Comparison of ENCODE assay signal across 22 cellular contexts in genomic region chr4:95417531-95417930, GRCh38.
"Had no signal": no experiment of that assay in that cellular context is flagged by ENCODE, and none has a peak within 500 bp of the region (broad histone marks: within the 10 kb centered on the region; RNA-seq: fewer than 3 reads in every experiment).

No MANE protein-coding gene starts in this region.

- H3K36me3 ChIP-seq: esophagus muscularis mucosa, gastroesophageal sphincter, prostate gland, right lobe of liver, thoracic aorta, transverse colon had no signal

- H3K4me1 Mint-ChIP-seq: stimulated activated naive B cell treated with anti-CD40 and anti-IgM and Interleukin-4, amounts not matched to agents 10 μg/mL and 1 μg/mL and 100 μg/mL, for 72 hours; stimulated activated naive CD8-positive, alpha-beta T cell treated with anti-CD3 and anti-CD28 coated beads, Interleukin-15, amount 100 ng/mL, for 72 hours had no signal

- H3K4me3 Mint-ChIP-seq: naive thymus-derived CD4-positive, alpha-beta T cell; nephron progenitor cell; stimulated activated naive B cell treated with anti-CD40 and anti-IgM and Interleukin-4, amounts not matched to agents 10 μg/mL and 1 μg/mL and 100 μg/mL, for 72 hours; stimulated activated naive CD8-positive, alpha-beta T cell treated with anti-CD3 and anti-CD28 coated beads, Interleukin-15, amount 100 ng/mL, for 72 hours had no signal

- H3K9ac ChIP-seq: parathyroid adenoma had no signal

- H3K9me3 Mint-ChIP-seq: nephron progenitor cell; stimulated activated naive B cell treated with anti-CD40 and anti-IgM and Interleukin-4, amounts not matched to agents 10 μg/mL and 1 μg/mL and 100 μg/mL, for 72 hours; stimulated activated naive CD8-positive, alpha-beta T cell treated with anti-CD3 and anti-CD28 coated beads, Interleukin-15, amount 100 ng/mL, for 72 hours had no signal

- H3K4me1 ChIP-seq: esophagus muscularis mucosa, gastroesophageal sphincter, parathyroid adenoma, prostate gland, right lobe of liver, transverse colon had no signal

- H3K36me3 Mint-ChIP-seq: naive thymus-derived CD4-positive, alpha-beta T cell; stimulated activated naive B cell treated with anti-CD40 and anti-IgM and Interleukin-4, amounts not matched to agents 10 μg/mL and 1 μg/mL and 100 μg/mL, for 72 hours had no signal

- H3K27me3 ChIP-seq: dorsolateral prefrontal cortex, esophagus muscularis mucosa, gastroesophageal sphincter, right lobe of liver, transverse colon had no signal

- H3K27ac Mint-ChIP-seq: naive thymus-derived CD4-positive, alpha-beta T cell; nephron progenitor cell; stimulated activated naive B cell treated with anti-CD40 and anti-IgM and Interleukin-4, amounts not matched to agents 10 μg/mL and 1 μg/mL and 100 μg/mL, for 72 hours; stimulated activated naive CD8-positive, alpha-beta T cell treated with anti-CD3 and anti-CD28 coated beads, Interleukin-15, amount 100 ng/mL, for 72 hours had no signal

- H3K4me3 ChIP-seq: dorsolateral prefrontal cortex, esophagus muscularis mucosa, gastroesophageal sphincter, lung, prostate gland, right lobe of liver, thoracic aorta, transverse colon had no signal

- H3K27me3 Mint-ChIP-seq: stimulated activated naive B cell treated with anti-CD40 and anti-IgM and Interleukin-4, amounts not matched to agents 10 μg/mL and 1 μg/mL and 100 μg/mL, for 72 hours; stimulated activated naive CD8-positive, alpha-beta T cell treated with anti-CD3 and anti-CD28 coated beads, Interleukin-15, amount 100 ng/mL, for 72 hours had no signal

- DNase-seq: cortex of kidney; dorsolateral prefrontal cortex; effector CD8-positive, alpha-beta T cell; glutamatergic neuron; left colon; left ventricle myocardium superior; naive thymus-derived CD4-positive, alpha-beta T cell; nephron progenitor cell; retina; right lobe of liver; stimulated activated CD4-positive, alpha-beta T cell treated with anti-CD3 and anti-CD28 coated beads, Interleukin-15, amount 100 ng/mL, for 24 hours; stimulated activated CD4-positive, alpha-beta T cell treated with anti-CD3 and anti-CD28 coated beads, Interleukin-2, amount 100 ng/mL, for 24 hours; stimulated activated CD4-positive, alpha-beta T cell treated with anti-CD3 and anti-CD28 coated beads, Interleukin-4, amount 100 ng/mL, for 4 hours; stimulated activated naive B cell treated with anti-CD40 and anti-IgM and Interleukin-4, amounts not matched to agents 10 μg/mL and 1 μg/mL and 100 μg/mL, for 72 hours; stimulated activated naive CD8-positive, alpha-beta T cell treated with anti-CD3 and anti-CD28 coated beads, Interleukin-15, amount 100 ng/mL, for 72 hours; transverse colon had no signal

- H3K27ac ChIP-seq: esophagus muscularis mucosa, gastroesophageal sphincter, parathyroid adenoma, prostate gland, right lobe of liver, thoracic aorta, transverse colon had no signal

- H3K79me2 ChIP-seq: parathyroid adenoma had no signal

- H2AFZ ChIP-seq: parathyroid adenoma had no signal

- H3K9me3 ChIP-seq: esophagus muscularis mucosa, gastroesophageal sphincter, prostate gland, right lobe of liver, thoracic aorta, transverse colon had no signal

- ATAC-seq: gastroesophageal sphincter; left colon; left ventricle myocardium superior; naive thymus-derived CD4-positive, alpha-beta T cell; right lobe of liver; stimulated activated naive B cell treated with anti-CD40 and anti-IgM and Interleukin-4, amounts not matched to agents 10 μg/mL and 1 μg/mL and 100 μg/mL, for 72 hours; stimulated activated naive CD8-positive, alpha-beta T cell treated with anti-CD3 and anti-CD28 coated beads, Interleukin-15, amount 100 ng/mL, for 72 hours had no signal
